In the genomic region with DNA sequence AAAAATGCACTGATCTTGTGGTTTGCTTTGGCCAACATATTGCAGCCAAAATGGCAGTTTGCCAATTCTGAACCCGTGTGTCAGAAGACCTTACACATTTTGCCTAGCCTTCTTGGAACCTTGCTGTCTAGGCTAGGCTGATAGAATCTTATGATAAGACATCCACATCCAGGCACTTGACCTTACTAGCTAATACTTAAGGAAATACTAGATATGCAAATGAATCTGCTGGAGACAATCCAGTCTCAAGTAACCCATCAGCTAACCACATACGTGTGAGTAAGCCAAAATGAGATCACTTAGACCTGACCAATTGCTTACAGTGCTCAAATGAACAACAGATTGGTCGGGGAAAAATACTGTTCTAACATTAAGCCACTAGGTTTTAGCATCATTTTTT, we compare ENCODE assay signal across 13 cellular contexts.
DNase-seq lines count a peak whose midpoint lies in the region.
"Had no signal": no experiment of that assay in that cellular context is flagged by ENCODE, and none has a peak within 500 bp of the region (broad histone marks: within the 10 kb centered on the region; RNA-seq: fewer than 3 reads in every experiment).

No MANE protein-coding gene starts in this region.

- no peak overlapping the region for H3K27ac ChIP-seq in mesenchymal stem cell (ENCODE audit: low read length, poor library complexity, severe bottlenecking)
- H3K27ac ChIP-seq: ovary had no signal

- H3K36me3 ChIP-seq in mesenchymal stem cell (ENCODE audit: control insufficient read depth in 1 of 2, insufficient read depth in 2 of 2, low read depth in 1 of 2, low read length in 2 of 2) = no peaks in the 10 kb centered on the region
- H3K36me3 ChIP-seq: ovary had no signal

- H3K23ac ChIP-seq in mesenchymal stem cell (ENCODE audit: low read length in 2 of 2) = no peak overlapping the region

- H2AK5ac ChIP-seq in mesenchymal stem cell (ENCODE audit: low read length, severe bottlenecking) = no peak overlapping the region

- H2BK12ac ChIP-seq in mesenchymal stem cell (ENCODE audit: low read length in 2 of 2) = no peak overlapping the region

- no peak overlapping the region for H3K4me2 ChIP-seq in mesenchymal stem cell (ENCODE audit: low read length, poor library complexity, severe bottlenecking)

- no peaks in the 10 kb centered on the region for H3K27me3 ChIP-seq in mesenchymal stem cell (ENCODE audit: control insufficient read depth in 1 of 2, insufficient read depth in 1 of 2, low read length in 2 of 2)
- H3K27me3 ChIP-seq: ovary had no signal

- no peak overlapping the region for H3K9ac ChIP-seq in mesenchymal stem cell (ENCODE audit: low read length)

- 49% methylated on average over 2 of the region's 3 CpGs for WGBS in mesenchymal stem cell

- no peak overlapping the region for H3K4ac ChIP-seq in mesenchymal stem cell (ENCODE audit: low read depth in 1 of 2, low read length in 2 of 2)

- DNase-seq in HK-2 (ENCODE audit: unreplicated experiment) = peak; percentile 16
- DNase-seq in NCI-H510A (lab: John Stamatoyannopoulos, UW) = peak; percentile 2
- DNase-seq in brain pericyte (ENCODE audit: low read depth, low spot score) = peak; percentile 41
- peak; percentile 46 for DNase-seq in mesenchymal stem cell
- DNase-seq in activated T-cell treated with anti-CD3 and anti-CD28 coated beads, Interleukin-2, amount 50 U/mL, for 48 hours = no peak
- DNase-seq in NCI-H2029 treated with DMSO at 0.1 percent for 48 hours (lab: John Stamatoyannopoulos, UW) = no peak
- no peak for DNase-seq in NCI-H2107 (lab: John Stamatoyannopoulos, UW)
- DNase-seq in activated CD4-positive, alpha-beta T cell treated with anti-CD3 and anti-CD28 coated beads for 48 hours = no peak
- DNase-seq: CD8-positive, alpha-beta T cell; NCI-H2227 treated with DMSO at 0.1 percent for 48 hours; ovary; SIG-M5; stimulated activated CD4-positive, alpha-beta T cell treated with anti-CD3 and anti-CD28 coated beads, Interleukin-1b, Interleukin-23, amount 100 ng/mL, for 48 hours had no signal

- H3K4me1 ChIP-seq in mesenchymal stem cell (ENCODE audit: control insufficient read depth, insufficient read depth, low read depth, low read length) = no peaks in the 10 kb centered on the region

- H2BK15ac ChIP-seq in mesenchymal stem cell (ENCODE audit: low read depth, poor library complexity, severe bottlenecking) = no peak overlapping the region

- no peak overlapping the region for H2BK5ac ChIP-seq in mesenchymal stem cell (ENCODE audit: low read depth, low read length, poor library complexity, severe bottlenecking)

- H3K4me3 ChIP-seq in mesenchymal stem cell (ENCODE audit: insufficient read depth in 1 of 2, low read depth in 1 of 2, low read length in 2 of 2) = no peak overlapping the region
- H3K4me3 ChIP-seq: ovary had no signal

- H3K79me1 ChIP-seq in mesenchymal stem cell (replicated peaks; ENCODE audit: low read length, poor library complexity, severe bottlenecking) = no peaks in the 10 kb centered on the region

- peaks cover 13% of the 10 kb centered on the region for H3K9me3 ChIP-seq in mesenchymal stem cell (ENCODE audit: control insufficient read depth, low read length)
- H3K9me3 ChIP-seq: ovary had no signal

- H4K8ac ChIP-seq in mesenchymal stem cell (ENCODE audit: low read length) = no peak overlapping the region

- no peak overlapping the region for H3K14ac ChIP-seq in mesenchymal stem cell (ENCODE audit: low read length in 2 of 2)

- H2BK120ac ChIP-seq in mesenchymal stem cell (ENCODE audit: low read depth, low read length) = no peak overlapping the region

- no peak overlapping the region for H3K18ac ChIP-seq in mesenchymal stem cell (ENCODE audit: low read depth in 1 of 2, low read length in 2 of 2)

- no peak overlapping the region for H4K91ac ChIP-seq in mesenchymal stem cell (ENCODE audit: low read length)

- no peak overlapping the region for H2AFZ ChIP-seq in mesenchymal stem cell (ENCODE audit: low read depth, low read length)

Comparison
In these comparisons a context has a peak if more than half of its experiments do, and no peak if none do; other contexts are left out.
1. DNase-seq: peak in HK-2 (single experiment), NCI-H510A (single experiment), brain pericyte (single experiment) and mesenchymal stem cell (single experiment); none in activated T-cell treated with anti-CD3 and anti-CD28 coated beads, Interleukin-2, amount 50 U/mL, for 48 hours (0 of 2), NCI-H2029 treated with DMSO at 0.1 percent for 48 hours (single experiment), NCI-H2107 (single experiment) and activated CD4-positive, alpha-beta T cell treated with anti-CD3 and anti-CD28 coated beads for 48 hours (single experiment).